21 cellular contexts compared by ENCODE assay signal in genomic region chr20:15139522-15139921, GRCh38.
"Had no signal": no experiment of that assay in that cellular context is flagged by ENCODE, and none has a peak within 500 bp of the region (broad histone marks: within the 10 kb centered on the region; RNA-seq: fewer than 3 reads in every experiment).

No MANE protein-coding gene starts in this region.

- DNase-seq: activated CD4-positive, alpha-beta T cell treated with anti-CD3 and anti-CD28 coated beads for 36 hours; activated CD4-positive, alpha-beta T cell treated with anti-CD3 and anti-CD28 coated beads, Interleukin-2, amount 50 U/mL, for 48 hours; activated gamma-delta T cell; adrenal gland; effector memory CD4-positive, alpha-beta T cell; hippocampal formation; islet precursor cell; mammary epithelial cell; midbrain; nephron progenitor cell; occipital lobe; retina; stimulated activated CD8-positive, alpha-beta memory T cell treated with anti-CD3 and anti-CD28 coated beads, Interleukin-4, amount 100 ng/mL, for 48 hours; stimulated activated naive CD4-positive, alpha-beta T cell treated with Interleukin-2 at 50 U/mL for 16 hours; substantia nigra; tibial artery had no signal

- H3K27ac ChIP-seq: adrenal gland, tibial artery had no signal

- ATAC-seq: activated CD4-positive, alpha-beta T cell treated with anti-CD3 and anti-CD28 coated beads for 36 hours; activated naive CD4-positive, alpha-beta T cell treated with anti-CD3 and anti-CD28 coated beads, Interleukin-2, amount 50 U/mL, for 72 hours; WTC11 had no signal

- H3K36me3 ChIP-seq: adrenal gland, tibial artery had no signal

- H3K4me3 ChIP-seq: adrenal gland, tibial artery had no signal

- FAIRE-seq: astrocyte, TTC549, urothelium cell line had no signal

- H3K9me3 ChIP-seq: adrenal gland, tibial artery had no signal

- H3K4me1 ChIP-seq: adrenal gland had no signal

- H3K27me3 ChIP-seq: adrenal gland, tibial artery had no signal
